ENCODE assay signal across 8 cellular contexts in genomic region chr20:1391640-1392442, GRCh38. TPM values are rescaled to one million over a fixed set of nuclear protein-coding genes. Genes with fewer than 3 reads are reported as not detected.
A peak's percentile ranks its signal among the peaks of the same experiment; 100 is the strongest.
DNase-seq lines count a peak whose midpoint lies in the region; ATAC-seq and TF ChIP-seq lines count a peak whose summit lies in the region.

No MANE protein-coding gene starts in this region.

- H3K27me3 ChIP-seq in muscle layer of duodenum (ENCODE audit: low read depth, low read length), result no peaks in the 10 kb centered on the region

- ATAC-seq in GM21576 (IDR thresholded peaks at IDR 0.05; ENCODE audit: unreplicated experiment), result no peak

- H3K27me3 Mint-ChIP-seq in T-helper 1 cell treated with Interleukin-12 subunit alpha and Interleukin-12 subunit beta and Interleukin-4 antibody, amounts not matched to agents 30 μg/mL and 1 μg/mL, for 36 hours (ENCODE audit: low read depth), result peaks cover 25% of the 10 kb centered on the region
- peaks cover 17% of the 10 kb centered on the region for H3K27me3 Mint-ChIP-seq in endothelial cell (ENCODE audit: unreplicated experiment)

- H3K4me3 Mint-ChIP-seq in T-helper 1 cell treated with Interleukin-12 subunit alpha and Interleukin-12 subunit beta and Interleukin-4 antibody, amounts not matched to agents 30 μg/mL and 1 μg/mL, for 36 hours, result peak overlapping the region; percentile 91
- peak overlapping the region; percentile 97 for H3K4me3 Mint-ChIP-seq in endothelial cell (ENCODE audit: unreplicated experiment)

- peaks cover 59% of the 10 kb centered on the region for H3K4me1 Mint-ChIP-seq in T-helper 1 cell treated with Interleukin-12 subunit alpha and Interleukin-12 subunit beta and Interleukin-4 antibody, amounts not matched to agents 30 μg/mL and 1 μg/mL, for 36 hours (ENCODE audit: low read depth)
- H3K4me1 Mint-ChIP-seq in endothelial cell (ENCODE audit: unreplicated experiment), result peaks cover 83% of the 10 kb centered on the region

- H3K9me3 ChIP-seq in muscle layer of duodenum (ENCODE audit: control insufficient read depth in 1 of 2, low read length in 2 of 2), result no peaks in the 10 kb centered on the region

- peak overlapping the region; percentile 90 to 92 for H3K4me3 ChIP-seq in muscle layer of duodenum (ENCODE audit: low read depth in 1 of 2, low read length in 2 of 2)

- peak overlapping the region; percentile 82 for H3K27ac ChIP-seq in muscle layer of duodenum (ENCODE audit: low read length)

- peaks cover 13% of the 10 kb centered on the region for H3K36me3 Mint-ChIP-seq in T-helper 1 cell treated with Interleukin-12 subunit alpha and Interleukin-12 subunit beta and Interleukin-4 antibody, amounts not matched to agents 30 μg/mL and 1 μg/mL, for 36 hours (ENCODE audit: low read depth)
- peaks cover 38% of the 10 kb centered on the region for H3K36me3 Mint-ChIP-seq in endothelial cell (ENCODE audit: low read depth, unreplicated experiment)

- peak overlapping the region; percentile 81 for H3K27ac Mint-ChIP-seq in T-helper 1 cell treated with Interleukin-12 subunit alpha and Interleukin-12 subunit beta and Interleukin-4 antibody, amounts not matched to agents 30 μg/mL and 1 μg/mL, for 36 hours
- H3K27ac Mint-ChIP-seq in endothelial cell (ENCODE audit: unreplicated experiment), result peak overlapping the region; percentile 95

- TF ChIP-seq CTCF in endothelial cell (IDR thresholded peaks at IDR 0.05; ENCODE audit: unreplicated experiment), result no peak

- H3K36me3 ChIP-seq in muscle layer of duodenum (ENCODE audit: control insufficient read depth in 1 of 2, insufficient read depth in 2 of 2, low read length in 2 of 2), result no peaks in the 10 kb centered on the region

- H3K9me3 Mint-ChIP-seq in T-helper 1 cell treated with Interleukin-12 subunit alpha and Interleukin-12 subunit beta and Interleukin-4 antibody, amounts not matched to agents 30 μg/mL and 1 μg/mL, for 36 hours, result peaks cover 5% of the 10 kb centered on the region
- H3K9me3 Mint-ChIP-seq in endothelial cell (ENCODE audit: unreplicated experiment), result no peaks in the 10 kb centered on the region

- DNase-seq in SIG-M5 treated with dmso at 0.1 percent for 504 hours (lab: John Stamatoyannopoulos, UW; ENCODE audit: unreplicated experiment) (peak; percentile 61), SIG-M5 (lab: John Stamatoyannopoulos, UW) (no peak), endothelial cell (ENCODE audit: low spot score) (peak; percentile 38), cerebellum (ENCODE audit: low spot score) (no peak), NCI-H128 (lab: John Stamatoyannopoulos, UW; ENCODE audit: unreplicated experiment) (no peak)

- peaks cover 32 to 41% of the 10 kb centered on the region in 2 donors for H3K4me1 ChIP-seq in muscle layer of duodenum (ENCODE audit: control insufficient read depth in 1 of 2, insufficient read depth in 2 of 2, low read length in 2 of 2)

RNA-seq across cellular contexts. Expression of gene FKBP1A, which starts 1.0 kb away (rescaled TPM):
- total RNA-seq in endothelial cell (ENCODE audit: unreplicated experiment) (952 TPM), cerebellum (73.8 TPM)

Comparison
In these comparisons a context has a peak if more than half of its experiments do, and no peak if none do; other contexts are left out.
1. DNase-seq: peak in SIG-M5 treated with dmso at 0.1 percent for 504 hours (single experiment) and endothelial cell (single experiment); none in SIG-M5 (single experiment), cerebellum (single experiment) and NCI-H128 (single experiment).
2. RNA of gene FKBP1A, which starts 1.0 kb away (total RNA-seq): 952 TPM in endothelial cell (single experiment); 73.8 TPM in cerebellum (single experiment); every median in the first group is over 10 times any median in the second.